Comparison of ENCODE assay signal across 1 cellular context in genomic region chr2:218306184-218306920, GRCh38.
TF ChIP-seq lines count a peak whose summit lies in the region.

No MANE protein-coding gene starts in this region.

TF ChIP-seq in liver, 16 proteins besides CTCF, POLR2A, EP300 and RAD21 (continued from another document):
- TF ChIP-seq, protein P1, sequence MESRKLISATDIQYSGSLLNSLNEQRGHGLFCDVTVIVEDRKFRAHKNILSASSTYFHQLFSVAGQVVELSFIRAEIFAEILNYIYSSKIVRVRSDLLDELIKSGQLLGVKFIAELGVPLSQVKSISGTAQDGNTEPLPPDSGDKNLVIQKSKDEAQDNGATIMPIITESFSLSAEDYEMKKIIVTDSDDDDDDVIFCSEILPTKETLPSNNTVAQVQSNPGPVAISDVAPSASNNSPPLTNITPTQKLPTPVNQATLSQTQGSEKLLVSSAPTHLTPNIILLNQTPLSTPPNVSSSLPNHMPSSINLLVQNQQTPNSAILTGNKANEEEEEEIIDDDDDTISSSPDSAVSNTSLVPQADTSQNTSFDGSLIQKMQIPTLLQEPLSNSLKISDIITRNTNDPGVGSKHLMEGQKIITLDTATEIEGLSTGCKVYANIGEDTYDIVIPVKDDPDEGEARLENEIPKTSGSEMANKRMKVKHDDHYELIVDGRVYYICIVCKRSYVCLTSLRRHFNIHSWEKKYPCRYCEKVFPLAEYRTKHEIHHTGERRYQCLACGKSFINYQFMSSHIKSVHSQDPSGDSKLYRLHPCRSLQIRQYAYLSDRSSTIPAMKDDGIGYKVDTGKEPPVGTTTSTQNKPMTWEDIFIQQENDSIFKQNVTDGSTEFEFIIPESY (IDR thresholded peaks at IDR 0.05) = no peak
- TF ChIP-seq EGR1 (IDR thresholded peaks at IDR 0.05; ENCODE audit: low read depth in 2 of 2) = no peak
- TF ChIP-seq, protein P2, sequence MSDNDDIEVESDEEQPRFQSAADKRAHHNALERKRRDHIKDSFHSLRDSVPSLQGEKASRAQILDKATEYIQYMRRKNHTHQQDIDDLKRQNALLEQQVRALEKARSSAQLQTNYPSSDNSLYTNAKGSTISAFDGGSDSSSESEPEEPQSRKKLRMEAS (IDR thresholded peaks at IDR 0.05) = no peak
- peak; percentile 38 for TF ChIP-seq YY1 (IDR thresholded peaks at IDR 0.05)
- TF ChIP-seq FOXA2 (IDR thresholded peaks at IDR 0.05) = no peak
- peak; percentile 69 to 78 for TF ChIP-seq HNF4A (conservative IDR thresholded peaks at IDR 0.05)
- TF ChIP-seq JUND (IDR thresholded peaks at IDR 0.05) = no peak
- peak; percentile 10 for TF ChIP-seq NR2F2 (IDR thresholded peaks at IDR 0.05)
- TF ChIP-seq, protein P3, sequence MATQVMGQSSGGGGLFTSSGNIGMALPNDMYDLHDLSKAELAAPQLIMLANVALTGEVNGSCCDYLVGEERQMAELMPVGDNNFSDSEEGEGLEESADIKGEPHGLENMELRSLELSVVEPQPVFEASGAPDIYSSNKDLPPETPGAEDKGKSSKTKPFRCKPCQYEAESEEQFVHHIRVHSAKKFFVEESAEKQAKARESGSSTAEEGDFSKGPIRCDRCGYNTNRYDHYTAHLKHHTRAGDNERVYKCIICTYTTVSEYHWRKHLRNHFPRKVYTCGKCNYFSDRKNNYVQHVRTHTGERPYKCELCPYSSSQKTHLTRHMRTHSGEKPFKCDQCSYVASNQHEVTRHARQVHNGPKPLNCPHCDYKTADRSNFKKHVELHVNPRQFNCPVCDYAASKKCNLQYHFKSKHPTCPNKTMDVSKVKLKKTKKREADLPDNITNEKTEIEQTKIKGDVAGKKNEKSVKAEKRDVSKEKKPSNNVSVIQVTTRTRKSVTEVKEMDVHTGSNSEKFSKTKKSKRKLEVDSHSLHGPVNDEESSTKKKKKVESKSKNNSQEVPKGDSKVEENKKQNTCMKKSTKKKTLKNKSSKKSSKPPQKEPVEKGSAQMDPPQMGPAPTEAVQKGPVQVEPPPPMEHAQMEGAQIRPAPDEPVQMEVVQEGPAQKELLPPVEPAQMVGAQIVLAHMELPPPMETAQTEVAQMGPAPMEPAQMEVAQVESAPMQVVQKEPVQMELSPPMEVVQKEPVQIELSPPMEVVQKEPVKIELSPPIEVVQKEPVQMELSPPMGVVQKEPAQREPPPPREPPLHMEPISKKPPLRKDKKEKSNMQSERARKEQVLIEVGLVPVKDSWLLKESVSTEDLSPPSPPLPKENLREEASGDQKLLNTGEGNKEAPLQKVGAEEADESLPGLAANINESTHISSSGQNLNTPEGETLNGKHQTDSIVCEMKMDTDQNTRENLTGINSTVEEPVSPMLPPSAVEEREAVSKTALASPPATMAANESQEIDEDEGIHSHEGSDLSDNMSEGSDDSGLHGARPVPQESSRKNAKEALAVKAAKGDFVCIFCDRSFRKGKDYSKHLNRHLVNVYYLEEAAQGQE (IDR thresholded peaks at IDR 0.05) = no peak
- TF ChIP-seq FOXA1 (IDR thresholded peaks at IDR 0.05) = no peak
